ENCODE assay signal across 26 cellular contexts in genomic region chr4:84894621-84895020, GRCh38.
"Had no signal": no experiment of that assay in that cellular context is flagged by ENCODE, and none has a peak within 500 bp of the region (broad histone marks: within the 10 kb centered on the region; RNA-seq: fewer than 3 reads in every experiment).

No MANE protein-coding gene starts in this region.

- H3K4me1 ChIP-seq: prostate gland had no signal

- H3K27ac Mint-ChIP-seq: activated naive CD8-positive, alpha-beta T cell; activated T-cell treated with anti-CD3 and anti-CD28 coated beads, Interleukin-2, amount 50 U/mL, for 72 hours; naive B cell; stimulated activated memory B cell treated with anti-CD40 and anti-IgM and Interleukin-4, amounts not matched to agents 10 μg/mL and 1 μg/mL and 100 μg/mL, for 72 hours had no signal

- H3K27me3 Mint-ChIP-seq: activated naive CD8-positive, alpha-beta T cell; naive B cell; stimulated activated memory B cell treated with anti-CD40 and anti-IgM and Interleukin-4, amounts not matched to agents 10 μg/mL and 1 μg/mL and 100 μg/mL, for 72 hours; stimulated activated naive CD8-positive, alpha-beta T cell treated with anti-CD3 and anti-CD28 coated beads, Interleukin-15, amount 100 ng/mL, for 72 hours had no signal

- H3K9me3 ChIP-seq: gastrocnemius medialis, pancreas, prostate gland had no signal

- H3K4me1 Mint-ChIP-seq: naive B cell; stimulated activated memory B cell treated with anti-CD40 and anti-IgM and Interleukin-4, amounts not matched to agents 10 μg/mL and 1 μg/mL and 100 μg/mL, for 72 hours; stimulated activated naive CD8-positive, alpha-beta T cell treated with anti-CD3 and anti-CD28 coated beads, Interleukin-15, amount 100 ng/mL, for 72 hours had no signal

- H3K9me3 Mint-ChIP-seq: activated T-cell treated with anti-CD3 and anti-CD28 coated beads, Interleukin-2, amount 50 U/mL, for 72 hours; naive B cell; stimulated activated memory B cell treated with anti-CD40 and anti-IgM and Interleukin-4, amounts not matched to agents 10 μg/mL and 1 μg/mL and 100 μg/mL, for 72 hours; stimulated activated naive CD8-positive, alpha-beta T cell treated with anti-CD3 and anti-CD28 coated beads, Interleukin-15, amount 100 ng/mL, for 72 hours; WTC11 had no signal

- H3K27me3 ChIP-seq: gastrocnemius medialis, pancreas had no signal

- ATAC-seq: activated T-cell treated with anti-CD3 and anti-CD28 coated beads, Interleukin-2, amount 50 U/mL, for 72 hours; gastrocnemius medialis; left colon; stimulated activated memory B cell treated with anti-CD40 and anti-IgM and Interleukin-4, amounts not matched to agents 10 μg/mL and 1 μg/mL and 100 μg/mL, for 72 hours; stimulated activated naive CD8-positive, alpha-beta T cell treated with anti-CD3 and anti-CD28 coated beads, Interleukin-15, amount 100 ng/mL, for 72 hours; WTC11 had no signal

- H3K4me3 Mint-ChIP-seq: activated naive CD8-positive, alpha-beta T cell; activated T-cell treated with anti-CD3 and anti-CD28 coated beads, Interleukin-2, amount 50 U/mL, for 72 hours; naive B cell; stimulated activated memory B cell treated with anti-CD40 and anti-IgM and Interleukin-4, amounts not matched to agents 10 μg/mL and 1 μg/mL and 100 μg/mL, for 72 hours; stimulated activated naive CD8-positive, alpha-beta T cell treated with anti-CD3 and anti-CD28 coated beads, Interleukin-15, amount 100 ng/mL, for 72 hours; WTC11 had no signal

- DNase-seq: activated CD4-positive, alpha-beta T cell treated with anti-CD3 and anti-CD28 coated beads, Interleukin-2, amount 50 U/mL, for 1 hour; activated naive CD4-positive, alpha-beta T cell treated with Interleukin-2 at 50 U/mL for 16 hours; activated T-cell treated with anti-CD3 and anti-CD28 coated beads for 4 hours; activated T-cell treated with anti-CD3 and anti-CD28 coated beads, Interleukin-2, amount 50 U/mL, for 72 hours; anterior cingulate cortex; dermis blood vessel endothelial cell; effector CD4-positive, alpha-beta T cell; gastrocnemius medialis; glutamatergic neuron; left colon; mammary epithelial cell; naive B cell; nucleus accumbens; pancreas; stimulated activated CD4-positive, alpha-beta T cell treated with anti-CD3 and anti-CD28 coated beads, Interleukin-1b, Interleukin-23, amount 100 ng/mL, for 48 hours; stimulated activated CD4-positive, alpha-beta T cell treated with anti-CD3 and anti-CD28 coated beads, Interleukin-4, amount 100 ng/mL, for 4 hours; stimulated activated CD8-positive, alpha-beta memory T cell treated with anti-CD3 and anti-CD28 coated beads, Interleukin-4, amount 100 ng/mL, for 48 hours; stimulated activated naive CD8-positive, alpha-beta T cell treated with anti-CD3 and anti-CD28 coated beads, Interleukin-15, amount 100 ng/mL, for 72 hours; substantia nigra; T-helper 2 cell had no signal

- H3K4me3 ChIP-seq: gastrocnemius medialis, pancreas, prostate gland, smooth muscle cell had no signal

- H3K36me3 ChIP-seq: pancreas, prostate gland had no signal

- H3K36me3 Mint-ChIP-seq: activated naive CD8-positive, alpha-beta T cell; naive B cell; stimulated activated memory B cell treated with anti-CD40 and anti-IgM and Interleukin-4, amounts not matched to agents 10 μg/mL and 1 μg/mL and 100 μg/mL, for 72 hours; WTC11 had no signal

- H3K27ac ChIP-seq: epithelial cell of prostate, gastrocnemius medialis, pancreas, prostate gland had no signal
